ENCODE assay signal across 8 cellular contexts in the genomic region with DNA sequence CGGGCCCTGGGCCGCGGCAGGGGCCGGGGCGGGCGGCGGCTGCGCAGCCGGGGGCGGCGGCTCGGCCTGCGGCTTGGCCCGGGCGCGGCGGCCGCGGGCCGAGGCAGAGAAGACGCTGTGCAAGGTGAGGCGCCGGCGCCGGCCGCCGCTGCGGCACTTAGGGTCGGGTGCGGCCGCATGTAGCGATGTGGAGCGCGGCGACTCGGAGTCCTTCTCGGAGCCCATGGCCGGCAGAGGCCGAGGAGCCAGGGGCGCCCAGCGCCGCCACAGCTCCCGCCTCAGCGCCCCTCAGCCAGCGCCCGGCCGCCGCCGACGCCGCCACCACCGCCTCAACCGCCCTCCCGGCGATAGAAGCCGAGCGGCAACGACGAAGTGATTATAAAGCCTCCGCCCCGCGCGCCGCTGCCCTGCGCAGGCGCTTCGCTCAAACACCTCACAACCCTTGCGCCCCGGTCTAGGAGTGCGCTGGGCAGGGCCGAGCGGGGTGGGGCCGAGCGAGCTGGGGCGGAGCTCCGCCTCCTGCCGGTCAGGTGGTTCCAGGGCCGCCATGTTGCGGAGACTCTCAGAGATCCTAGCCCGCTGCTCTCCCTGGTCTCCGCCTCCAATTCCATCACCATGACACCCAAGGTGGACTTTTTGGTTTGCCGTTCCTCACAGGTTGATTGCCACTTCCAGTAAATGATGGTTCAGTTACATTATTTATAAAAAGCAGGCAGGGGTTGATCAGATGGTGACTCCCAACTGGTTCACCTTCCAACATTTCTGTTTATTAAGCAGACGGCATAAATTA. TPM values are rescaled to one million over a fixed set of nuclear protein-coding genes. Genes with fewer than 3 reads are reported as not detected.
DNase-seq lines count a peak whose midpoint lies in the region; ATAC-seq and TF ChIP-seq lines count a peak whose summit lies in the region.

A gene with protein sequence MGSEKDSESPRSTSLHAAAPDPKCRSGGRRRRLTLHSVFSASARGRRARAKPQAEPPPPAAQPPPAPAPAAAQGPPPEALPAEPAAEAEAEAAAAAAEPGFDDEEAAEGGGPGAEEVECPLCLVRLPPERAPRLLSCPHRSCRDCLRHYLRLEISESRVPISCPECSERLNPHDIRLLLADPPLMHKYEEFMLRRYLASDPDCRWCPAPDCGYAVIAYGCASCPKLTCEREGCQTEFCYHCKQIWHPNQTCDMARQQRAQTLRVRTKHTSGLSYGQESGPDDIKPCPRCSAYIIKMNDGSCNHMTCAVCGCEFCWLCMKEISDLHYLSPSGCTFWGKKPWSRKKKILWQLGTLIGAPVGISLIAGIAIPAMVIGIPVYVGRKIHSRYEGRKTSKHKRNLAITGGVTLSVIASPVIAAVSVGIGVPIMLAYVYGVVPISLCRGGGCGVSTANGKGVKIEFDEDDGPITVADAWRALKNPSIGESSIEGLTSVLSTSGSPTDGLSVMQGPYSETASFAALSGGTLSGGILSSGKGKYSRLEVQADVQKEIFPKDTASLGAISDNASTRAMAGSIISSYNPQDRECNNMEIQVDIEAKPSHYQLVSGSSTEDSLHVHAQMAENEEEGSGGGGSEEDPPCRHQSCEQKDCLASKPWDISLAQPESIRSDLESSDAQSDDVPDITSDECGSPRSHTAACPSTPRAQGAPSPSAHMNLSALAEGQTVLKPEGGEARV (minus strand): TSS at position 349 of the 790 bp plus-strand sequence. CDS start 124 bp downstream, at position 225.

- H3K9me3 ChIP-seq in PC-3 (ENCODE audit: low read length), result no peaks in the 10 kb centered on the region
- no peaks in the 10 kb centered on the region for H3K9me3 ChIP-seq in mucosa of rectum (ENCODE audit: control insufficient read depth in 2 of 2, low read length in 2 of 2)

- no peaks in the 10 kb centered on the region for H3K36me3 ChIP-seq in PC-3 (ENCODE audit: low read depth, low read length)
- no peaks in the 10 kb centered on the region for H3K36me3 ChIP-seq in mucosa of rectum (ENCODE audit: control insufficient read depth in 2 of 2, insufficient read depth in 2 of 2, low read length in 2 of 2)

- DNase-seq in DMS 273 treated with DMSO at 0.1 percent for 48 hours (lab: John Stamatoyannopoulos, UW) (peak; percentile 91), PC-3 (peak; percentile 95), activated T-cell treated with anti-CD3 and anti-CD28 coated beads for 48 hours (ENCODE audit: low read depth) (peak; percentile 97), epithelial cell of proximal tubule (ENCODE audit: low read depth) (no peak)
- DNase-seq in stimulated activated CD8-positive, alpha-beta memory T cell treated with anti-CD3 and anti-CD28 coated beads, Interleukin-4, amount 100 ng/mL, for 48 hours, result peak; percentile 97

- H4K20me1 ChIP-seq in PC-3 (ENCODE audit: low read length), result peaks cover 23% of the 10 kb centered on the region

- TF ChIP-seq CTCF in PC-3 (conservative IDR thresholded peaks at IDR 0.05; ENCODE audit: low read depth, low read length), result no peak
- TF ChIP-seq CTCF in epithelial cell of proximal tubule (conservative IDR thresholded peaks at IDR 0.05; ENCODE audit: low read depth, low read length), result no peak

- TF ChIP-seq RAD21 in Ishikawa (IDR thresholded peaks at IDR 0.05; ENCODE audit: low read depth), result no peak

- CTCF ChIA-PET in PC-3 (lab: Charles Lee), result interaction anchor here (0.5 to 1.0 kb wide), 3 partner anchors 11 to 43 kb away, joined by 3 to 8 read pairs (median 7); no protein-coding TSS in a partner anchor

- H3K9ac ChIP-seq in PC-3 (ENCODE audit: low read length) (peak within 1 kb of the TSS; percentile 72), mucosa of rectum (ENCODE audit: low read depth in 1 of 2, low read length in 2 of 2) (peak within 1 kb of the TSS; percentile 85 to 95)

- H3K27ac ChIP-seq in PC-3 (ENCODE audit: low read length) (peak within 1 kb of the TSS; percentile 46), mucosa of rectum (ENCODE audit: low read depth in 2 of 2, low read length in 2 of 2) (peak within 1 kb of the TSS; percentile 95 to 96)

- H3K4me1 ChIP-seq in PC-3 (ENCODE audit: insufficient read depth, low read length), result peaks cover 32% of the 10 kb centered on the region
- H3K4me1 ChIP-seq in mucosa of rectum (ENCODE audit: control insufficient read depth in 2 of 2, insufficient read depth in 2 of 2, low read length in 2 of 2), result peaks cover 13 to 14% of the 10 kb centered on the region in 2 donors

- BruUV-seq in PC-3 (replicated peaks; lab: Mats Ljungman, UMichigan), result no TSS peak

- no peaks in the 10 kb centered on the region for H3K9me2 ChIP-seq in PC-3 (replicated peaks; ENCODE audit: low read length)

- peaks cover 43% of the 10 kb centered on the region for H3K79me2 ChIP-seq in PC-3 (ENCODE audit: low read length)

- POLR2A ChIA-PET in PC-3 (lab: Charles Lee; ENCODE audit: unreplicated experiment), result interaction anchor here (0.5 to 1.2 kb wide), 8 partner anchors 10 to 96 kb away, joined by 3 to 15 read pairs (median 6); no protein-coding TSS in a partner anchor

- H3K4me3 ChIP-seq in PC-3 (ENCODE audit: low read length), result peak within 1 kb of the TSS; percentile 98
- peak within 1 kb of the TSS; percentile 84 for H3K4me3 ChIP-seq in epithelial cell of proximal tubule (ENCODE audit: low read depth, low read length)
- H3K4me3 ChIP-seq in mucosa of rectum (ENCODE audit: low read length in 2 of 2), result peak within 1 kb of the TSS; percentile 90 to 96

- intact Hi-C loops in PC-3 (cut with micrococcal nuclease), result loop anchor here (2.0 to 5.0 kb wide), 2 partner anchors 16 to 43 kb away; no protein-coding TSS in a partner anchor

- peak; percentile 73 for ATAC-seq in GM21529 (IDR thresholded peaks at IDR 0.05; ENCODE audit: unreplicated experiment)
- peak; percentile 91 for ATAC-seq in PC-3

- no peak for TF ChIP-seq EP300 in Ishikawa (IDR thresholded peaks at IDR 0.05; ENCODE audit: borderline replicate concordance)

- H3F3A ChIP-seq in PC-3 (ENCODE audit: low read length, unreplicated experiment), result no peaks in the 10 kb centered on the region

- no peaks in the 10 kb centered on the region for H3K27me3 ChIP-seq in PC-3 (ENCODE audit: low read length)
- H3K27me3 ChIP-seq in mucosa of rectum (ENCODE audit: control insufficient read depth in 2 of 2, insufficient read depth in 2 of 2, low read length in 2 of 2), result no peaks in the 10 kb centered on the region

- peak within 1 kb of the TSS; percentile 92 for H3K4me2 ChIP-seq in PC-3 (ENCODE audit: low read length)

- peak within 1 kb of the TSS; percentile 71 for H2AFZ ChIP-seq in PC-3 (ENCODE audit: low read length)

TF ChIP-seq in Ishikawa, 13 proteins besides CTCF, POLR2A, EP300 and RAD21:
- no peak for TF ChIP-seq NFIC (IDR thresholded peaks at IDR 0.05)
- TF ChIP-seq TEAD4 (IDR thresholded peaks at IDR 0.05), result no peak
- no peak for TF ChIP-seq FOXM1 (IDR thresholded peaks at IDR 0.05; ENCODE audit: borderline replicate concordance, low read depth)
- no peak for TF ChIP-seq ZBTB7A (IDR thresholded peaks at IDR 0.05; ENCODE audit: low read depth)
- TF ChIP-seq TAF1 (IDR thresholded peaks at IDR 0.05; ENCODE audit: low read depth), result peak; percentile 29; the same call in 1 of the 2 replicates
- TF ChIP-seq CREB1 (IDR thresholded peaks at IDR 0.05; ENCODE audit: low read depth), result no peak
- TF ChIP-seq, protein P1, sequence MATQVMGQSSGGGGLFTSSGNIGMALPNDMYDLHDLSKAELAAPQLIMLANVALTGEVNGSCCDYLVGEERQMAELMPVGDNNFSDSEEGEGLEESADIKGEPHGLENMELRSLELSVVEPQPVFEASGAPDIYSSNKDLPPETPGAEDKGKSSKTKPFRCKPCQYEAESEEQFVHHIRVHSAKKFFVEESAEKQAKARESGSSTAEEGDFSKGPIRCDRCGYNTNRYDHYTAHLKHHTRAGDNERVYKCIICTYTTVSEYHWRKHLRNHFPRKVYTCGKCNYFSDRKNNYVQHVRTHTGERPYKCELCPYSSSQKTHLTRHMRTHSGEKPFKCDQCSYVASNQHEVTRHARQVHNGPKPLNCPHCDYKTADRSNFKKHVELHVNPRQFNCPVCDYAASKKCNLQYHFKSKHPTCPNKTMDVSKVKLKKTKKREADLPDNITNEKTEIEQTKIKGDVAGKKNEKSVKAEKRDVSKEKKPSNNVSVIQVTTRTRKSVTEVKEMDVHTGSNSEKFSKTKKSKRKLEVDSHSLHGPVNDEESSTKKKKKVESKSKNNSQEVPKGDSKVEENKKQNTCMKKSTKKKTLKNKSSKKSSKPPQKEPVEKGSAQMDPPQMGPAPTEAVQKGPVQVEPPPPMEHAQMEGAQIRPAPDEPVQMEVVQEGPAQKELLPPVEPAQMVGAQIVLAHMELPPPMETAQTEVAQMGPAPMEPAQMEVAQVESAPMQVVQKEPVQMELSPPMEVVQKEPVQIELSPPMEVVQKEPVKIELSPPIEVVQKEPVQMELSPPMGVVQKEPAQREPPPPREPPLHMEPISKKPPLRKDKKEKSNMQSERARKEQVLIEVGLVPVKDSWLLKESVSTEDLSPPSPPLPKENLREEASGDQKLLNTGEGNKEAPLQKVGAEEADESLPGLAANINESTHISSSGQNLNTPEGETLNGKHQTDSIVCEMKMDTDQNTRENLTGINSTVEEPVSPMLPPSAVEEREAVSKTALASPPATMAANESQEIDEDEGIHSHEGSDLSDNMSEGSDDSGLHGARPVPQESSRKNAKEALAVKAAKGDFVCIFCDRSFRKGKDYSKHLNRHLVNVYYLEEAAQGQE (IDR thresholded peaks at IDR 0.05; ENCODE audit: low read depth), result no peak
- TF ChIP-seq, protein P2, sequence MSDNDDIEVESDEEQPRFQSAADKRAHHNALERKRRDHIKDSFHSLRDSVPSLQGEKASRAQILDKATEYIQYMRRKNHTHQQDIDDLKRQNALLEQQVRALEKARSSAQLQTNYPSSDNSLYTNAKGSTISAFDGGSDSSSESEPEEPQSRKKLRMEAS (IDR thresholded peaks at IDR 0.05), result no peak; the same call in 1 of the 2 replicates
- no peak for TF ChIP-seq CEBPB (IDR thresholded peaks at IDR 0.05)
- TF ChIP-seq TCF12 (IDR thresholded peaks at IDR 0.05; ENCODE audit: low read depth), result no peak
- TF ChIP-seq EGR1 (IDR thresholded peaks at IDR 0.05), result no peak
- peak; percentile 91 for TF ChIP-seq YY1 (IDR thresholded peaks at IDR 0.05; ENCODE audit: low read depth)
- TF ChIP-seq, protein P3, sequence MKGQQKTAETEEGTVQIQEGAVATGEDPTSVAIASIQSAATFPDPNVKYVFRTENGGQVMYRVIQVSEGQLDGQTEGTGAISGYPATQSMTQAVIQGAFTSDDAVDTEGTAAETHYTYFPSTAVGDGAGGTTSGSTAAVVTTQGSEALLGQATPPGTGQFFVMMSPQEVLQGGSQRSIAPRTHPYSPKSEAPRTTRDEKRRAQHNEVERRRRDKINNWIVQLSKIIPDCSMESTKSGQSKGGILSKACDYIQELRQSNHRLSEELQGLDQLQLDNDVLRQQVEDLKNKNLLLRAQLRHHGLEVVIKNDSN (IDR thresholded peaks at IDR 0.05), result peak; percentile 92
TF ChIP-seq in Ishikawa: peak in this region for 3.

RNA-seq across cellular contexts. Expression of the gene that starts here (rescaled TPM):
- 17.9 and 21.3 TPM in 2 replicates for total RNA-seq in PC-3 (2014; rRNA removed)
- total RNA-seq in epithelial cell of proximal tubule, result 25.8 and 33.2 TPM in 2 replicates
